ENCODE assay signal across 1 cellular context in the genomic region with DNA sequence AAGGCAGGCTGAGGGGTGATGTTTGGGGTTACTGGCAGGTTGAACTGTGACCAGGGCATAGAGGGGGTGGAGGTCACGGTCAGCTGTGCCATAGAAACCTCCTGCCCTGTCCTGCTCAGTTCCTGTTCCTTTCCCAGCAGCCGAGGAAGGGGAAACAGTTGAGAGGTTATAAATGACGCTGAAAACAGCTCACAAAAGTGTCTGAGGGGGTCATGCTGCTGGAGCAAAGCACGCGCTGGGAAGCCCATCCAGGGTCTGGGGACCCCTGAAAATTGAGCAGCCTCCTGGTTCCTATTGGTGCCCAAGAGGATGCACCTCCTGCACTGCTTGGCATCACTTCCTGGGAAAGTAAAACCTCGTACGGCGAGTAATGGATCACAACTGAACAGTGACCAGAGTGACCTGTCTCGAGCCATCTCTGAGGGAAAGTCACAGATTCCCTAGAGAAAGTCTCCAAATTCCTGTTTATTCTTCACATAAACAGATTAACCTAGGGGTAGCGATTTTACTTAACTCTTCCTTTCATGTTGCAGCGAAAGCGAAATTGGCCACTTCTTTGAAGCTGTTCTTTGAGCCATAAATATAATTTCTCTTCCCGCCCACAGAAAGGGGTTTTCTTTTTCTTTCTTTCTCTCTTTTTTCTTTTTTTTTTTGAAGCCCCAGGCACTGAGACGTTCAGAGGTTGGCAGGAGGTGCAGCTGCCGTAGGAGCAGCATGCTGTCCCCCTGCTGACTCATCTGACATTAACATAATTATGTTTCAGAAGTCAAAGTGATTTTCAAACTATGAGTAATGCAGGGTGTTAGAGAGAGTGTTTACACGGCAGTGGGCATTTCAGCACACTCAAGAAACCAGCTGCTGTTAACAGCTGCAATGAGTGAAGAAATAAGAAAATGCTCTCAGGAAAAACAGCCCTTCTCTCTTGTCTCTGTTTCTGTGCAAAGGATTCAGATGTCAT.
TF ChIP-seq lines count a peak whose summit lies in the region.

No MANE protein-coding gene starts in this region.

TF ChIP-seq in IMR-90, 13 proteins besides CTCF, POLR2A, EP300 and RAD21 (continued from another document):
- TF ChIP-seq NFE2L2 (IDR thresholded peaks at IDR 0.05; ENCODE audit: low read depth, low read length) (peak; percentile 55; the same call in 1 of the 2 replicates), SMC3 (IDR thresholded peaks at IDR 0.05; ENCODE audit: low read depth, low read length) (peak; percentile 3; the same call in 1 of the 2 replicates), FOS (IDR thresholded peaks at IDR 0.05; ENCODE audit: low read depth, low read length) (peak; percentile 92), CHD1 (IDR thresholded peaks at IDR 0.05; ENCODE audit: low read depth, low read length) (no peak), MAFK (IDR thresholded peaks at IDR 0.05; ENCODE audit: low read depth, low read length) (no peak), RFX5 (IDR thresholded peaks at IDR 0.05; ENCODE audit: low read depth, low read length) (no peak), RCOR1 (IDR thresholded peaks at IDR 0.05; ENCODE audit: insufficient replicate concordance, low read length) (peak; percentile 69), CEBPB (IDR thresholded peaks at IDR 0.05; ENCODE audit: low read depth, low read length) (peak; percentile 61)
- TF ChIP-seq, protein P1, sequence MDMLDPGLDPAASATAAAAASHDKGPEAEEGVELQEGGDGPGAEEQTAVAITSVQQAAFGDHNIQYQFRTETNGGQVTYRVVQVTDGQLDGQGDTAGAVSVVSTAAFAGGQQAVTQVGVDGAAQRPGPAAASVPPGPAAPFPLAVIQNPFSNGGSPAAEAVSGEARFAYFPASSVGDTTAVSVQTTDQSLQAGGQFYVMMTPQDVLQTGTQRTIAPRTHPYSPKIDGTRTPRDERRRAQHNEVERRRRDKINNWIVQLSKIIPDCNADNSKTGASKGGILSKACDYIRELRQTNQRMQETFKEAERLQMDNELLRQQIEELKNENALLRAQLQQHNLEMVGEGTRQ (IDR thresholded peaks at IDR 0.05; ENCODE audit: low read depth, low read length) = no peak
- TF ChIP-seq, protein P2, sequence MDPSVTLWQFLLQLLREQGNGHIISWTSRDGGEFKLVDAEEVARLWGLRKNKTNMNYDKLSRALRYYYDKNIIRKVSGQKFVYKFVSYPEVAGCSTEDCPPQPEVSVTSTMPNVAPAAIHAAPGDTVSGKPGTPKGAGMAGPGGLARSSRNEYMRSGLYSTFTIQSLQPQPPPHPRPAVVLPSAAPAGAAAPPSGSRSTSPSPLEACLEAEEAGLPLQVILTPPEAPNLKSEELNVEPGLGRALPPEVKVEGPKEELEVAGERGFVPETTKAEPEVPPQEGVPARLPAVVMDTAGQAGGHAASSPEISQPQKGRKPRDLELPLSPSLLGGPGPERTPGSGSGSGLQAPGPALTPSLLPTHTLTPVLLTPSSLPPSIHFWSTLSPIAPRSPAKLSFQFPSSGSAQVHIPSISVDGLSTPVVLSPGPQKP (IDR thresholded peaks at IDR 0.05; ENCODE audit: borderline replicate concordance, low read depth, low read length) = no peak
